18 cellular contexts compared by ENCODE assay signal in genomic region chr20:63502671-63503172, GRCh38. TPM values are rescaled to one million over a fixed set of nuclear protein-coding genes. Genes with fewer than 3 reads are reported as not detected.
DNase-seq lines count a peak whose midpoint lies in the region; ATAC-seq and TF ChIP-seq lines count a peak whose summit lies in the region.
"Had no signal": no experiment of that assay in that cellular context is flagged by ENCODE, and none has a peak within 500 bp of the region (broad histone marks: within the 10 kb centered on the region; RNA-seq: fewer than 3 reads in every experiment).

No MANE protein-coding gene starts in this region.

- H3K79me2 ChIP-seq in HCT116 (ENCODE audit: insufficient read depth, low read length): peaks cover 9% of the 10 kb centered on the region

- H3K27me3 Mint-ChIP-seq in activated T-cell treated with anti-CD3 and anti-CD28 coated beads, Interleukin-2, amount 50 U/mL, for 24 hours: peaks cover 32% of the 10 kb centered on the region

- RAD21 ChIA-PET in HCT116 (lab: Charles Lee; ENCODE audit: low non-redundant PET in 1 of 2, low total read pairs in 2 of 2, uncharacterized antibody in 2 of 2, unreplicated experiment in 2 of 2): interaction anchor here in 1 of 2 experiments (0.7 kb wide), 1 partner anchor 19 kb away, joined by 3 read pairs; no protein-coding TSS in a partner anchor

- H3K4me3 Mint-ChIP-seq in activated T-cell treated with anti-CD3 and anti-CD28 coated beads, Interleukin-2, amount 50 U/mL, for 24 hours: no peak overlapping the region
- H3K4me3 Mint-ChIP-seq: activated naive CD8-positive, alpha-beta T cell treated with anti-CD3 and anti-CD28 coated beads, Interleukin-2, amount 10 ng/mL, durations not matched to agents 7 days and 5 days; activated T-cell treated with anti-CD3 and anti-CD28 coated beads, Interleukin-2, amount 50 U/mL, for 72 hours had no signal

- TF ChIP-seq CTCF in HCT116 (IDR thresholded peaks at IDR 0.05 in 2 of 3, conservative IDR thresholded peaks at IDR 0.05 in 1 of 3; ENCODE audit: borderline replicate concordance in 1 of 3, insufficient read depth in 1 of 3, low read depth in 2 of 3, low read length in 2 of 3): no peak

- TF ChIP-seq POLR2A in HCT116 (IDR thresholded peaks at IDR 0.05; ENCODE audit: borderline replicate concordance, extremely low read depth, insufficient read depth, insufficient read length): no peak
- no peak for TF ChIP-seq POLR2A in erythroblast (IDR thresholded peaks at IDR 0.05; ENCODE audit: low read length)

- H2AFZ ChIP-seq in HCT116 (ENCODE audit: low read depth, low read length, poor library complexity, severe bottlenecking): no peak overlapping the region

- peak; percentile 54 for DNase-seq in COLO668 (lab: John Stamatoyannopoulos, UW; ENCODE audit: unreplicated experiment)
- DNase-seq in HCT116 (ENCODE audit: low read depth, low spot score): no peak
- DNase-seq in NCI-H524 treated with DMSO at 0.1 percent for 48 hours (lab: John Stamatoyannopoulos, UW): peak; percentile 48
- DNase-seq in erythroblast (lab: John Stamatoyannopoulos, UW): no peak
- no peak for DNase-seq in activated T-cell treated with anti-CD3 and anti-CD28 coated beads, Interleukin-2, amount 50 U/mL, for 24 hours
- no peak for DNase-seq in A172 (ENCODE audit: low spot score)
- DNase-seq: activated CD4-positive, alpha-beta T cell treated with anti-CD3 and anti-CD28 coated beads, Interleukin-2, amount 50 U/mL, for 48 hours; activated naive CD8-positive, alpha-beta T cell treated with anti-CD3 and anti-CD28 coated beads, Interleukin-2, amount 10 ng/mL, durations not matched to agents 7 days and 5 days; activated T-cell treated with anti-CD3 and anti-CD28 coated beads, Interleukin-2, amount 50 U/mL, for 72 hours; effector CD8-positive, alpha-beta T cell; naive B cell; OCI-M1; stimulated activated CD4-positive, alpha-beta T cell treated with anti-CD3 and anti-CD28 coated beads, Interleukin-1b, Interleukin-23, amount 100 ng/mL, for 48 hours had no signal

- no peak overlapping the region for H3K27ac Mint-ChIP-seq in activated T-cell treated with anti-CD3 and anti-CD28 coated beads, Interleukin-2, amount 50 U/mL, for 24 hours
- H3K27ac Mint-ChIP-seq: activated naive CD8-positive, alpha-beta T cell treated with anti-CD3 and anti-CD28 coated beads, Interleukin-2, amount 10 ng/mL, durations not matched to agents 7 days and 5 days; activated T-cell treated with anti-CD3 and anti-CD28 coated beads, Interleukin-2, amount 50 U/mL, for 72 hours; naive B cell had no signal

- TF ChIP-seq RAD21 in HCT116 (IDR thresholded peaks at IDR 0.05; ENCODE audit: low read depth): no peak

- peaks cover 4% of the 10 kb centered on the region for H3K9me3 Mint-ChIP-seq in activated T-cell treated with anti-CD3 and anti-CD28 coated beads, Interleukin-2, amount 50 U/mL, for 24 hours

- CTCF ChIA-PET in HCT116 (lab: Charles Lee): interaction anchor here (1.3 kb wide), 1 partner anchor 18 kb away, joined by 4 read pairs; the partner anchor contains the start of gene PPDPF

- BruUV-seq in HCT116 (replicated peaks; lab: Mats Ljungman, UMichigan): no TSS peak

- H3K9me2 ChIP-seq in HCT116 (ENCODE audit: insufficient read depth): no peaks in the 10 kb centered on the region

- peak overlapping the region; percentile 20; the same call in 1 of the 2 replicates for H3K27ac ChIP-seq in HCT116 (ENCODE audit: low read depth, low read length)
- H3K27ac ChIP-seq in layer of hippocampus (ENCODE audit: low read depth, low read length): peak overlapping the region; percentile 30

- H3K36me3 ChIP-seq in HCT116 (ENCODE audit: control insufficient read depth in 1 of 2, insufficient read depth in 2 of 2, low read length in 2 of 2): no peaks in the 10 kb centered on the region

- POLR2A ChIA-PET in HCT116 (lab: Charles Lee): no interaction called here

- ATAC-seq in HCT116: no peak
- ATAC-seq: activated T-cell treated with anti-CD3 and anti-CD28 coated beads, Interleukin-2, amount 50 U/mL, for 72 hours had no signal

- H3K4me2 ChIP-seq in HCT116 (ENCODE audit: low read length): peak overlapping the region; percentile 66

- H3K4me1 ChIP-seq in HCT116 (ENCODE audit: control insufficient read depth in 1 of 2, insufficient read depth in 2 of 2, low read length in 2 of 2): peaks cover 12 to 27% of the 10 kb centered on the region in 2 experiments

- no peaks in the 10 kb centered on the region for H4K20me1 ChIP-seq in HCT116 (ENCODE audit: insufficient read depth)

- no peak overlapping the region for H3K9ac ChIP-seq in HCT116 (ENCODE audit: low read length)

- no peaks in the 10 kb centered on the region; a peak in 1 of 4 replicates for H3K9me3 ChIP-seq in HCT116 (ENCODE audit: control insufficient read depth in 1 of 2, insufficient read depth in 1 of 2, low read depth in 1 of 2, low read length in 2 of 2)

- H3K4me1 Mint-ChIP-seq in activated T-cell treated with anti-CD3 and anti-CD28 coated beads, Interleukin-2, amount 50 U/mL, for 24 hours (ENCODE audit: low read depth): peaks cover 3% of the 10 kb centered on the region

- H3K27me3 ChIP-seq in HCT116 (ENCODE audit: insufficient read depth, low read length) (no peaks in the 10 kb centered on the region), layer of hippocampus (ENCODE audit: control insufficient read depth, insufficient read depth, low read length) (peaks cover 16% of the 10 kb centered on the region)

- H3K4me3 ChIP-seq in HCT116 (replicated peaks in 1 of 2; ENCODE audit: low read depth in 1 of 2, low read length in 2 of 2): no peak overlapping the region
- H3K4me3 ChIP-seq: lung had no signal

- intact Hi-C loops in HCT116 (cut with micrococcal nuclease): no loop called here

- H3K36me3 Mint-ChIP-seq in activated T-cell treated with anti-CD3 and anti-CD28 coated beads, Interleukin-2, amount 50 U/mL, for 24 hours (ENCODE audit: low read depth): no peaks in the 10 kb centered on the region
- H3K36me3 Mint-ChIP-seq: activated naive CD8-positive, alpha-beta T cell treated with anti-CD3 and anti-CD28 coated beads, Interleukin-2, amount 10 ng/mL, durations not matched to agents 7 days and 5 days had no signal

TF ChIP-seq in HCT116, 20 proteins besides CTCF, POLR2A, EP300 and RAD21 (continues in another document):
- TF ChIP-seq, protein P1, sequence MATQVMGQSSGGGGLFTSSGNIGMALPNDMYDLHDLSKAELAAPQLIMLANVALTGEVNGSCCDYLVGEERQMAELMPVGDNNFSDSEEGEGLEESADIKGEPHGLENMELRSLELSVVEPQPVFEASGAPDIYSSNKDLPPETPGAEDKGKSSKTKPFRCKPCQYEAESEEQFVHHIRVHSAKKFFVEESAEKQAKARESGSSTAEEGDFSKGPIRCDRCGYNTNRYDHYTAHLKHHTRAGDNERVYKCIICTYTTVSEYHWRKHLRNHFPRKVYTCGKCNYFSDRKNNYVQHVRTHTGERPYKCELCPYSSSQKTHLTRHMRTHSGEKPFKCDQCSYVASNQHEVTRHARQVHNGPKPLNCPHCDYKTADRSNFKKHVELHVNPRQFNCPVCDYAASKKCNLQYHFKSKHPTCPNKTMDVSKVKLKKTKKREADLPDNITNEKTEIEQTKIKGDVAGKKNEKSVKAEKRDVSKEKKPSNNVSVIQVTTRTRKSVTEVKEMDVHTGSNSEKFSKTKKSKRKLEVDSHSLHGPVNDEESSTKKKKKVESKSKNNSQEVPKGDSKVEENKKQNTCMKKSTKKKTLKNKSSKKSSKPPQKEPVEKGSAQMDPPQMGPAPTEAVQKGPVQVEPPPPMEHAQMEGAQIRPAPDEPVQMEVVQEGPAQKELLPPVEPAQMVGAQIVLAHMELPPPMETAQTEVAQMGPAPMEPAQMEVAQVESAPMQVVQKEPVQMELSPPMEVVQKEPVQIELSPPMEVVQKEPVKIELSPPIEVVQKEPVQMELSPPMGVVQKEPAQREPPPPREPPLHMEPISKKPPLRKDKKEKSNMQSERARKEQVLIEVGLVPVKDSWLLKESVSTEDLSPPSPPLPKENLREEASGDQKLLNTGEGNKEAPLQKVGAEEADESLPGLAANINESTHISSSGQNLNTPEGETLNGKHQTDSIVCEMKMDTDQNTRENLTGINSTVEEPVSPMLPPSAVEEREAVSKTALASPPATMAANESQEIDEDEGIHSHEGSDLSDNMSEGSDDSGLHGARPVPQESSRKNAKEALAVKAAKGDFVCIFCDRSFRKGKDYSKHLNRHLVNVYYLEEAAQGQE (IDR thresholded peaks at IDR 0.05; ENCODE audit: low read depth): no peak
- no peak for TF ChIP-seq EZH2 (IDR thresholded peaks at IDR 0.05)
- TF ChIP-seq ELF1 (IDR thresholded peaks at IDR 0.05; ENCODE audit: borderline replicate concordance, low read depth): no peak
- TF ChIP-seq SIN3A (IDR thresholded peaks at IDR 0.05; ENCODE audit: low read depth): no peak
- TF ChIP-seq JUND (IDR thresholded peaks at IDR 0.05): no peak
- no peak for TF ChIP-seq CEBPB (IDR thresholded peaks at IDR 0.05; ENCODE audit: low read depth)
- TF ChIP-seq SRF (IDR thresholded peaks at IDR 0.05; ENCODE audit: low read depth): no peak
- TF ChIP-seq, protein P2, sequence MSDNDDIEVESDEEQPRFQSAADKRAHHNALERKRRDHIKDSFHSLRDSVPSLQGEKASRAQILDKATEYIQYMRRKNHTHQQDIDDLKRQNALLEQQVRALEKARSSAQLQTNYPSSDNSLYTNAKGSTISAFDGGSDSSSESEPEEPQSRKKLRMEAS (IDR thresholded peaks at IDR 0.05): no peak

RNA-seq across cellular contexts. Expression of gene EEF1A2, which starts 3.8 kb away (rescaled TPM):
- total RNA-seq in HCT116 (2021; ENCODE audit: unreplicated experiment): 454 TPM
- 682 and 834 TPM in 2 replicates for polyA plus RNA-seq in HCT116 (2012)
- 88.1 and 91.0 TPM in 2 replicates for total RNA-seq in A172 (2014; rRNA removed; shearing (Covaris generic))

RNA-seq across cellular contexts. Expression of gene PPDPF, which starts 17.8 kb away (rescaled TPM):
- total RNA-seq in HCT116 (2021; ENCODE audit: unreplicated experiment): 346 TPM
- polyA plus RNA-seq in HCT116 (2012): 308 and 356 TPM in 2 replicates
- 67.4 and 70.6 TPM in 2 replicates for total RNA-seq in A172 (2014; rRNA removed; shearing (Covaris generic))

RNA-seq across cellular contexts. Expression of gene KCNQ2, which starts 30.3 kb away (rescaled TPM):
- 86.5 TPM for total RNA-seq in HCT116 (2021; ENCODE audit: unreplicated experiment)
- polyA plus RNA-seq in HCT116 (2012): 73.4 and 85.6 TPM in 2 replicates
- total RNA-seq in A172 (2014; rRNA removed; shearing (Covaris generic)): 0.31 and 0.36 TPM in 2 replicates
- total RNA-seq: bronchial epithelial cell, M059J had no signal

RNA-seq across cellular contexts. Expression of gene PTK6, which starts 34.5 kb away (rescaled TPM):
- 6.7 TPM for total RNA-seq in HCT116 (2021; ENCODE audit: unreplicated experiment)
- polyA plus RNA-seq in HCT116 (2012): 7.2 and 8.0 TPM in 2 replicates
- total RNA-seq in A172 (2014; rRNA removed; shearing (Covaris generic)): 2.0 and 2.4 TPM in 2 replicates
- total RNA-seq: HT1080, M059J had no signal

RNA-seq across cellular contexts. Expression of gene SRMS, which starts 44.8 kb away (rescaled TPM):
- total RNA-seq in HCT116 (2021; ENCODE audit: unreplicated experiment): 3.2 TPM
- 1.8 and 2.5 TPM in 2 replicates for polyA plus RNA-seq in HCT116 (2012)
- total RNA-seq in A172 (2014; rRNA removed; shearing (Covaris generic)): not detected in 2 replicates
- total RNA-seq: activated naive CD8-positive, alpha-beta T cell treated with anti-CD3 and anti-CD28 coated beads, Interleukin-2, amount 10 ng/mL, durations not matched to agents 7 days and 5 days; activated T-cell treated with anti-CD3 and anti-CD28 coated beads, Interleukin-2, amount 50 U/mL, for 72 hours; HT1080; lung; M059J had no signal

Comparison
In these comparisons a context has a peak if more than half of its experiments do, and no peak if none do; other contexts are left out.
1. DNase-seq: peak in COLO668 (single experiment) and NCI-H524 treated with DMSO at 0.1 percent for 48 hours (single experiment); none in HCT116 (single experiment), erythroblast (0 of 2), activated T-cell treated with anti-CD3 and anti-CD28 coated beads, Interleukin-2, amount 50 U/mL, for 24 hours (single experiment) and A172 (single experiment).
2. RNA of gene KCNQ2, which starts 30.3 kb away (total RNA-seq): 86.5 TPM in HCT116 (single experiment); 0.31 to 0.36 TPM in A172; every median in the first group is over 10 times any median in the second.